ENCODE assay signal across 8 cellular contexts in the genomic region with DNA sequence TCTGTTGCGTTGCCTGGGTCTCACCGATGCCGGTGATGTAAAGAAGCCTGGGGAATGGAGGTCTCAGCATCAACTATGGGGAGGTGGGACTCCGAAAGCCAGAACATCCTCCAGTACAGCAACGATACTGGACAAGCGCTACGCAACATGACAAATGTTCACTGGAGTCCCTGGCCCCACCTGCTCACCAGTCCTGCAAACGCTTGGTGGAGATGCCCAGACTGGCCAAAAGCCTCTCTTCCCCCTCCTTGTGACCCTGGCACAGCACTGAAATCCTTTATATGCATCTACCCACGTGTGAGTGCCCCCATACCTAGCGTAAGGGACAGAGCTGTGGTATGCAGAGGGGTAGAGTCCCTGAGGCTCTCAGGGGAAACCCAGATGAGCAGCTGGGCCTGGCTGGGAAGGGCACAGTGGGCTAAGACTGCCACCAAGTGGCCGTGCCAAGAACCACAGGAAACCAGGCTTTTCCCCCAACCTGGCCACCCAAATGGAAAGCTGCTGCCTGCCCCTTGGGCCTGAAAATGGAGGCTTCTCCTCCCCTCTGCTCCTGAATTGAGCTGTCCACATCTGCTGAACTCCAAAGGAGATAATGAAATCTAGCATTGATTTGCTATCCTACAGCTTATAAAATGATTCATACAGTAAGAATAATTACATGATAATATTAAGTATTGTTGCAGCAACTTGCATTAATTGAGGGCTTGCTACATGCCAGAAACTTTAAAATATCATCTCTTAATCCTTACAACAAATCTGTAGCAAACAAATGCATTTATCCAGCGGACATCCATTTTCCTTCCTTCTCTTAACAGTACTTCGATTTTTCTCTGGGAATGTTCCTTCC. TPM values are rescaled to one million over a fixed set of nuclear protein-coding genes. Genes with fewer than 3 reads are reported as not detected.
DNase-seq lines count a peak whose midpoint lies in the region; ATAC-seq and TF ChIP-seq lines count a peak whose summit lies in the region.

No MANE protein-coding gene starts in this region.

- no peaks in the 10 kb centered on the region for H3K4me1 ChIP-seq in Peyer's patch
- no peaks in the 10 kb centered on the region for H3K4me1 ChIP-seq in uterus

- H3K36me3 ChIP-seq in Peyer's patch (no peaks in the 10 kb centered on the region), uterus (no peaks in the 10 kb centered on the region)

- H3K27me3 ChIP-seq in Peyer's patch: no peaks in the 10 kb centered on the region
- no peaks in the 10 kb centered on the region for H3K27me3 ChIP-seq in uterus

- peak; percentile 94 for ATAC-seq in GM21390 (IDR thresholded peaks at IDR 0.05; ENCODE audit: unreplicated experiment)

- intact Hi-C loops in uterus (cut with DNase I; ENCODE audit: low total_unique reads): loop anchor here (10.0 kb wide), 2 partner anchors 255 to 705 kb away; no protein-coding TSS in a partner anchor

- no peak overlapping the region for H3K4me3 ChIP-seq in Peyer's patch
- H3K4me3 ChIP-seq in uterus: no peak overlapping the region

- no peaks in the 10 kb centered on the region for H3K9me3 ChIP-seq in Peyer's patch
- no peaks in the 10 kb centered on the region for H3K9me3 ChIP-seq in uterus

- H3K27ac ChIP-seq in Peyer's patch (no peak overlapping the region), uterus (no peak overlapping the region)

- peak; percentile 48 for DNase-seq in DMS79 treated with DMSO at 0.1 percent for 48 hours (lab: John Stamatoyannopoulos, UW)
- DNase-seq in HT-29 (ENCODE audit: low spot score): peak; percentile 84
- DNase-seq in Peyer's patch: peak; percentile 36 to 70 (median 67)
- DNase-seq in activated T-helper 9 cell treated with anti-CD3 and anti-CD28 coated beads, Interleukin-2, amount 50 U/mL, for 16 hours (ENCODE audit: low read depth): peak; percentile 38
- peak; percentile 74 for DNase-seq in germinal center (ENCODE audit: low spot score)
- DNase-seq in pons (ENCODE audit: low spot score): peak; percentile 62
- DNase-seq in uterus: peak; percentile 45 to 63

- TF ChIP-seq CTCF in Peyer's patch (IDR thresholded peaks at IDR 0.05) (peak; percentile 32 to 81 (median 79)), uterus (IDR thresholded peaks at IDR 0.05) (peak; percentile 85 to 90 (median 88))

- TF ChIP-seq POLR2A in Peyer's patch (IDR thresholded peaks at IDR 0.05) (no peak), uterus (IDR thresholded peaks at IDR 0.05) (no peak)

RNA-seq across cellular contexts. Expression of gene TTC12, which starts 24.8 kb away (rescaled TPM):
- 11.9 and 12.7 TPM in 2 replicates for total RNA-seq in HT-29 (2014; rRNA removed; shearing (Covaris generic))
- total RNA-seq in Peyer's patch: 10 to 100 TPM in 3 of 4 donors, 1 to 10 TPM in 1; 6.3 to 62.7 (median 19.8) TPM
- 10 to 100 TPM in 2 of 4 donors, 1 to 10 TPM in 2; 2.4 to 27.5 (median 17.1) TPM for total RNA-seq in uterus
